In the genomic region with DNA sequence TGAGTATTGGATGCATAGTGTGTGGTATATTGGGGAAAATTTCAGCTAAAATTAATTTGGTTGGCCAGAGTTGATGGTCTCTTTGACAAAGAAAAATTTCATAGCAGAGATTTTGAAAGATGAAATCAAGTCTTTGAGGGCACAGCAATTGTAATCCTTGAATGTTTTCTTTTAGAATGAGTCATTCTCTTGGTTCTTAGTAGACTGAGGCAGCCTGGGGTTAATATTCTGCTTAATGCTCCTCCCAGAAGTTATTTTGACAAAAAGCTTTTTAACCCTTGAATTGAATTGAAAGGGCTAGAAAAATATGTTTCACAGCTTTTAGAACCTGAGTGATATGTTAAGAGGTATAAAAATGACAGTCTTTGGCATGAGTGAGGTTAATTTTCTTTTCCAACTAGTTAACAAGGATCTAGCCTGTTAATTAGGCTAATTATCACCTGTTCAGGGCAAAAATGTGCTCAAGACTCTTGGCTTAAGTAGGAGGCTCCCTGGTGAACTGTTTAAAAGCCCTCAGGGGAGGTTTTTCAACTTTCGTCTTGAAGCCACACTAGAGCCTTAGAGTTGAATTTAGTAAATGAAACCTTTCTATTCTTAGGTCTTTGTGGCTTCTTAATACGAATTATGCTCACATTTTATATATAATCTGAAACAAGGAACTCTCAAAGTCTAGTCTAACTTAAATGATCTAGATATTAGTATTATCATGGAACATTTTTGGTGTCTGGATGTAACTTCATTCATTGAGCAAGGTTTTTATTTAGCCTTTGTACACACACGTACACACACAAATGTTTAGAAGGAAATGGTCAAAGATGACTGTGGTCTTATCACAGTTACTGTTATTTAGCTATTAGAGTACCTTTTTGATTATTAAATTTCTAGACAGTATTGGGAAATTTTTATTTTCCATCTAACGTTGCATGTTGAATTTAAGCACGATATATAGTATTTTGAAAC, we compare ENCODE assay signal across 9 cellular contexts.
DNase-seq lines count a peak whose midpoint lies in the region; ATAC-seq and TF ChIP-seq lines count a peak whose summit lies in the region.
"Had no signal": no experiment of that assay in that cellular context is flagged by ENCODE, and none has a peak within 500 bp of the region (broad histone marks: within the 10 kb centered on the region; RNA-seq: fewer than 3 reads in every experiment).

No MANE protein-coding gene starts in this region.

- no peaks in the 10 kb centered on the region for H3K36me3 Mint-ChIP-seq in T-helper 17 cell (ENCODE audit: low read depth)

- no peaks in the 10 kb centered on the region for H3K36me3 ChIP-seq in transverse colon

- 69 to 77% methylated on average over 5 of the region's 5 CpGs for WGBS in transverse colon (ENCODE audit: low coverage in 1 of 2), 2 donors

- in situ Hi-C loops in transverse colon (cut with MboI; ENCODE audit: low pct_ligation_motif_present in 1 of 4, low pct_unique_long_range_greater_than_20kb in 1 of 4, low sequenced_read_pairs in 3 of 4), result no loop called here

- no peak for TF ChIP-seq POLR2A in transverse colon (IDR thresholded peaks at IDR 0.05)

- no peak overlapping the region for H3K27ac ChIP-seq in transverse colon

- intact Hi-C loops in transverse colon (cut with DNase I; ENCODE audit: low total_unique reads), result no loop called here

- no peaks in the 10 kb centered on the region for H3K27me3 ChIP-seq in transverse colon

- no peak for TF ChIP-seq CTCF in transverse colon (IDR thresholded peaks at IDR 0.05)

- H3K27me3 Mint-ChIP-seq in T-helper 17 cell, result no peaks in the 10 kb centered on the region

- no peak overlapping the region for H3K4me3 Mint-ChIP-seq in T-helper 17 cell

- peak; percentile 92 for ATAC-seq in GM18909 (IDR thresholded peaks at IDR 0.05; ENCODE audit: poor library complexity, unreplicated experiment)
- ATAC-seq in HG02610 (IDR thresholded peaks at IDR 0.05; ENCODE audit: unreplicated experiment), result peak; percentile 88
- ATAC-seq in HG03565 (IDR thresholded peaks at IDR 0.05; ENCODE audit: unreplicated experiment), result peak; percentile 82
- no peak for ATAC-seq in T-helper 17 cell
- ATAC-seq: left lobe of liver had no signal

- H3K4me1 Mint-ChIP-seq in T-helper 17 cell, result peaks cover 5% of the 10 kb centered on the region

- H3K4me3 ChIP-seq in transverse colon, result no peak overlapping the region

- H3K9me3 ChIP-seq in T-helper 17 cell (ENCODE audit: control insufficient read depth, low read length, poor library complexity, severe bottlenecking), result no peaks in the 10 kb centered on the region
- no peaks in the 10 kb centered on the region for H3K9me3 ChIP-seq in transverse colon

- H3K4me1 ChIP-seq in transverse colon, result no peaks in the 10 kb centered on the region

- no peak overlapping the region for H3K27ac Mint-ChIP-seq in T-helper 17 cell

- DNase-seq in renal cortical epithelial cell (ENCODE audit: low read depth), result peak; percentile 71
- no peak for DNase-seq in NCI-H748 (lab: John Stamatoyannopoulos, UW; ENCODE audit: unreplicated experiment)
- DNase-seq in T-helper 17 cell, result no peak
- no peak for DNase-seq in transverse colon
- DNase-seq: activated effector memory CD4-positive, alpha-beta T cell treated with Interleukin-2 at 50 U/mL for 16 hours had no signal

- no peak for TF ChIP-seq EP300 in transverse colon (IDR thresholded peaks at IDR 0.05; ENCODE audit: low read depth)
